Comparison of ENCODE assay signal across 1 cellular context in the genomic region with DNA sequence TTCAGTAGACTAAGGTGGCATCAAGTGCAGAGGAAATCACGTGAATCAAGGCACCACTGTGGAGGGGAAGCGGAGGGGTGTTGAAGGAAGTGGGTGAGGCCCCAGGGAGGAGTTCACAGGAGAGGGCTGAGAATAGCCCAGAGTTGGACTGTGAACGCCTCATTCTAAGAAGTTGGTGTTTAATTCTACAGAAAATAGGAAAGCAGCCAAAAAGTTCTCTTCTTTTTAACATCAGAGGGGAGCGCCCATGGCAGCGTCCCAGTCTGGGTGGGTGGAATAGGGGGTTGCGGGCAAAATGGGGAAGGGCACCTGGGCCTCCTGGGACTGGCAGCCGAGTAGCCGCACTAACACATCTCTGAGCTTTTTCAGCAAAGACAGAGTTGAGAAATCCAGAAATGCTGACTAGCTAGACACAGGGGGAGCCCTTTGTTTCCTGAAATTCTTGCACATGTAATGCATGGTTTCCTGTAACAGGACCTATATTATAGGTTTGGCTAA.
TF ChIP-seq lines count a peak whose summit lies in the region.

No MANE protein-coding gene starts in this region.

TF ChIP-seq in SK-N-SH treated with all-trans-retinoic acid at 6 μM for 48 hours, 23 proteins besides CTCF, POLR2A, EP300 and RAD21 (continued from another document):
- TF ChIP-seq, protein P1, sequence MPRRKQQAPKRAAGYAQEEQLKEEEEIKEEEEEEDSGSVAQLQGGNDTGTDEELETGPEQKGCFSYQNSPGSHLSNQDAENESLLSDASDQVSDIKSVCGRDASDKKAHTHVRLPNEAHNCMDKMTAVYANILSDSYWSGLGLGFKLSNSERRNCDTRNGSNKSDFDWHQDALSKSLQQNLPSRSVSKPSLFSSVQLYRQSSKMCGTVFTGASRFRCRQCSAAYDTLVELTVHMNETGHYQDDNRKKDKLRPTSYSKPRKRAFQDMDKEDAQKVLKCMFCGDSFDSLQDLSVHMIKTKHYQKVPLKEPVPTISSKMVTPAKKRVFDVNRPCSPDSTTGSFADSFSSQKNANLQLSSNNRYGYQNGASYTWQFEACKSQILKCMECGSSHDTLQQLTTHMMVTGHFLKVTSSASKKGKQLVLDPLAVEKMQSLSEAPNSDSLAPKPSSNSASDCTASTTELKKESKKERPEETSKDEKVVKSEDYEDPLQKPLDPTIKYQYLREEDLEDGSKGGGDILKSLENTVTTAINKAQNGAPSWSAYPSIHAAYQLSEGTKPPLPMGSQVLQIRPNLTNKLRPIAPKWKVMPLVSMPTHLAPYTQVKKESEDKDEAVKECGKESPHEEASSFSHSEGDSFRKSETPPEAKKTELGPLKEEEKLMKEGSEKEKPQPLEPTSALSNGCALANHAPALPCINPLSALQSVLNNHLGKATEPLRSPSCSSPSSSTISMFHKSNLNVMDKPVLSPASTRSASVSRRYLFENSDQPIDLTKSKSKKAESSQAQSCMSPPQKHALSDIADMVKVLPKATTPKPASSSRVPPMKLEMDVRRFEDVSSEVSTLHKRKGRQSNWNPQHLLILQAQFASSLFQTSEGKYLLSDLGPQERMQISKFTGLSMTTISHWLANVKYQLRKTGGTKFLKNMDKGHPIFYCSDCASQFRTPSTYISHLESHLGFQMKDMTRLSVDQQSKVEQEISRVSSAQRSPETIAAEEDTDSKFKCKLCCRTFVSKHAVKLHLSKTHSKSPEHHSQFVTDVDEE (CRISPR knock-in tag; IDR thresholded peaks at IDR 0.05), result no peak
- TF ChIP-seq ZFP30 (CRISPR knock-in tag; IDR thresholded peaks at IDR 0.05) (no peak), GLIS3 (CRISPR knock-in tag; IDR thresholded peaks at IDR 0.05) (no peak), ARNTL (CRISPR knock-in tag; IDR thresholded peaks at IDR 0.05; ENCODE audit: borderline replicate concordance, low read depth) (no peak), SNAI2 (CRISPR knock-in tag; IDR thresholded peaks at IDR 0.05) (no peak)
